ENCODE assay signal across 17 cellular contexts in genomic region chr1:20233866-20234265, GRCh38. TPM values are rescaled to one million over a fixed set of nuclear protein-coding genes. Genes with fewer than 3 reads are reported as not detected.
DNase-seq lines count a peak whose midpoint lies in the region; ATAC-seq and TF ChIP-seq lines count a peak whose summit lies in the region.
"Had no signal": no experiment of that assay in that cellular context is flagged by ENCODE, and none has a peak within 500 bp of the region (broad histone marks: within the 10 kb centered on the region; RNA-seq: fewer than 3 reads in every experiment).

No MANE protein-coding gene starts in this region.

- ATAC-seq in HG03378 (IDR thresholded peaks at IDR 0.05; ENCODE audit: unreplicated experiment), result no peak
- ATAC-seq: natural killer cell; stimulated activated naive CD8-positive, alpha-beta T cell treated with anti-CD3 and anti-CD28 coated beads, Interleukin-15, Interleukin-2, amounts not matched to agents 100 U/mL and 50 U/mL, for 24 hours had no signal

- peaks cover 0 to 96% (median 2%) of the 10 kb centered on the region in 4 donors for H3K27me3 ChIP-seq in esophagus squamous epithelium

- intact Hi-C loops in esophagus squamous epithelium (cut with DNase I), result no loop called here

- 34 to 36% methylated on average over 5 to 6 of the region's 6 CpGs for WGBS in esophagus squamous epithelium, 2 donors

- no peak overlapping the region for H3K4me3 ChIP-seq in esophagus squamous epithelium

- no peak overlapping the region for H3K27ac ChIP-seq in esophagus squamous epithelium
- H3K27ac ChIP-seq: HL-60 had no signal

- TF ChIP-seq CTCF in esophagus squamous epithelium (IDR thresholded peaks at IDR 0.05), result no peak

- DNase-seq in NCI-H1436 (lab: John Stamatoyannopoulos, UW) (peak; percentile 78), NCI-H748 treated with DMSO at 0.1 percent for 48 hours (lab: John Stamatoyannopoulos, UW) (peak; percentile 7), foreskin melanocyte (peak; percentile 54), pons (ENCODE audit: low spot score) (peak; percentile 72), germinal center (ENCODE audit: low spot score) (no peak), esophagus squamous epithelium (lab: John Stamatoyannopoulos, UW) (no peak)
- DNase-seq: activated CD4-positive, alpha-beta T cell treated with anti-CD3 and anti-CD28 coated beads, Interleukin-2, amount 50 U/mL, for 48 hours; activated gamma-delta T cell treated with Interleukin-2 at 50 U/mL for 16 hours; CD4-positive, alpha-beta T cell; effector memory CD8-positive, alpha-beta T cell; natural killer cell; stimulated activated naive CD8-positive, alpha-beta T cell treated with anti-CD3 and anti-CD28 coated beads, Interleukin-15, Interleukin-2, amounts not matched to agents 100 U/mL and 50 U/mL, for 24 hours had no signal

- H3K4me1 ChIP-seq in esophagus squamous epithelium, result no peaks in the 10 kb centered on the region

- H3K36me3 ChIP-seq in esophagus squamous epithelium, result no peaks in the 10 kb centered on the region

- TF ChIP-seq POLR2A in esophagus squamous epithelium (IDR thresholded peaks at IDR 0.05), result no peak

- no peaks in the 10 kb centered on the region for H3K9me3 ChIP-seq in esophagus squamous epithelium

RNA-seq across cellular contexts. Expression of gene PLA2G2C, which starts 47.5 kb away (rescaled TPM):
- under 1 TPM in 2 of 4 donors, not detected in 2; 0.04 to 0.19 TPM for total RNA-seq in esophagus squamous epithelium
- total RNA-seq: CD4-positive, alpha-beta T cell; glomerular endothelial cell; H4; natural killer cell had no signal

RNA-seq across cellular contexts. Expression of gene UBXN10, which starts 48.0 kb away (rescaled TPM):
- 1 to 10 TPM in 2 of 4 donors, under 1 TPM in 2; 0.11 to 5.5 (median 0.81) TPM for total RNA-seq in esophagus squamous epithelium
- total RNA-seq: H4 had no signal

RNA-seq across cellular contexts. Expression of gene VWA5B1, which starts 56.8 kb away (rescaled TPM):
- not detected for total RNA-seq in esophagus squamous epithelium
- total RNA-seq: glomerular endothelial cell; H4; natural killer cell; T-helper 2 cell treated with Interferon-gamma antibody and Interleukin-4, amounts not matched to agents 100 ng/mL and 5 ng/mL, for 36 hours had no signal

Comparison
In these comparisons a context has a peak if more than half of its experiments do, and no peak if none do; other contexts are left out.
1. DNase-seq: peak in NCI-H1436 (single experiment), NCI-H748 treated with DMSO at 0.1 percent for 48 hours (single experiment), foreskin melanocyte (single experiment) and pons (single experiment); none in germinal center (single experiment) and esophagus squamous epithelium (single experiment).